Comparison of ENCODE assay signal across 11 cellular contexts in the genomic region with DNA sequence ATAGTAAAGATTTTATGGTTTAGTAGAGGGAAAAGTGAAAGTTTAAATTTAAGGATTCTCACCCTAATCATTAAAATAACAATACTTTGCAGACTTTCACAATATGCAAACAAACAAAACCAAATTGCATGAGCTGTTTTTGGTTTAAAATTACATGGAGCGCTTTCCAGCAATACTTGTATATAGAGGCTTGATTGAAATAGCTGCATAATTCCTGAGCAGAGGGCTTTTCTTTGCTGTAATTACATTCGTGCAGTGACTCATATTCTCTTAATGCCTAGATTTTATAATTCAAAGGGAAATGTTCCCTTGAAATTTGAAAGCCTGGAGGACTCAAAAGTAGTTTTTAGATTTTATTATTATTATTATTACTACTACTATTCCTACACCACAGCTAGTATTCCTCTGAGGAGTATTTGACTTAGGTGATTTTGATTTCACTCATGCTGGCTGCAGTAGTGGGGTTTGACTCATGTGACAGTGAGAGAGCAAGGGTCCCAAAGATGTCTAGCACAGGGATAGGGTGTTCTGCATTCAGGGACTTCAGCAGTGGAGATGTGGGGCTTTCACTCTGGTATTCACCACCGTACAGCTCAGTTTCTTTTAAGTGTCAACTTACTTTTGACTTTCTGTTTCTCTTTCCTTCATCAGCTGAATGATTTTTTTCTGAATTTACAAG.
A peak's percentile ranks its signal among the peaks of the same experiment; 100 is the strongest.
DNase-seq lines count a peak whose midpoint lies in the region; ATAC-seq, FAIRE-seq and TF ChIP-seq lines count a peak whose summit lies in the region.
"Had no signal": no experiment of that assay in that cellular context is flagged by ENCODE, and none has a peak within 500 bp of the region (broad histone marks: within the 10 kb centered on the region; RNA-seq: fewer than 3 reads in every experiment).

No MANE protein-coding gene starts in this region.

- H3K4me3 Mint-ChIP-seq in CD4-positive, alpha-beta T cell = no peak overlapping the region

- POLR2A ChIA-PET in GM10248 (lab: Yijun Ruan, JAX) = no interaction called here
- POLR2A ChIA-PET in CD4-positive, alpha-beta T cell (lab: Charles Lee) = no interaction called here

- CTCF ChIA-PET in GM10248 (lab: Yijun Ruan, JAX) = interaction anchor here (1.0 to 2.4 kb wide), 10 partner anchors 10 to 43 kb away, joined by 3 to 9 read pairs (median 4); no protein-coding TSS in a partner anchor
- CTCF ChIA-PET in CD4-positive, alpha-beta T cell (lab: Charles Lee) = interaction anchor here (0.6 kb wide), 1 partner anchor 10 kb away, joined by 3 read pairs; no protein-coding TSS in a partner anchor

- H3K4me3 ChIP-seq in pancreas = no peak overlapping the region

- H3K27ac ChIP-seq in pancreas = no peak overlapping the region
- no peak overlapping the region for H3K27ac ChIP-seq in CD4-positive, alpha-beta T cell (ENCODE audit: low read depth, low read length)

- WGBS in pancreas, 2 donors = 71 to 77% methylated on average over 3 of the region's 3 CpGs

- H3K36me3 ChIP-seq in pancreas = no peaks in the 10 kb centered on the region

- no peaks in the 10 kb centered on the region for H3K4me1 ChIP-seq in pancreas

- TF ChIP-seq CTCF in GM10248 (IDR thresholded peaks at IDR 0.05; ENCODE audit: control extremely low read depth, extremely low read depth, low read depth, missing control alignments) (no peak), pancreas (IDR thresholded peaks at IDR 0.05) (no peak)
- no peak for TF ChIP-seq CTCF in CD4-positive, alpha-beta T cell (IDR thresholded peaks at IDR 0.05)

- no peaks in the 10 kb centered on the region for H3K4me1 Mint-ChIP-seq in CD4-positive, alpha-beta T cell (ENCODE audit: low read depth)

- H3K27me3 ChIP-seq in pancreas = no peaks in the 10 kb centered on the region
- H3K27me3 ChIP-seq in CD4-positive, alpha-beta T cell (ENCODE audit: control insufficient read depth, insufficient read depth, low read length) = no peaks in the 10 kb centered on the region

- ATAC-seq in HG02571 (IDR thresholded peaks at IDR 0.05; ENCODE audit: unreplicated experiment) = peak; percentile 87
- peak; percentile 89 for ATAC-seq in HG03432 (IDR thresholded peaks at IDR 0.05; ENCODE audit: unreplicated experiment)
- ATAC-seq in pancreas = no peak
- no peak for ATAC-seq in CD4-positive, alpha-beta T cell (ENCODE audit: poor library complexity)

- no peaks in the 10 kb centered on the region for H3K9me3 ChIP-seq in pancreas
- no peaks in the 10 kb centered on the region for H3K9me3 ChIP-seq in CD4-positive, alpha-beta T cell (ENCODE audit: control insufficient read depth, low read length)

- no peaks in the 10 kb centered on the region for H3K9me3 Mint-ChIP-seq in CD4-positive, alpha-beta T cell

- peaks cover 11% of the 10 kb centered on the region for H3K36me3 Mint-ChIP-seq in CD4-positive, alpha-beta T cell (ENCODE audit: low read depth)

- peak; percentile 23 for DNase-seq in GM10248 (ENCODE audit: extremely low spot score)
- DNase-seq in GM19239 (ENCODE audit: insufficient read length, low spot score) = peak; percentile 7
- DNase-seq in pancreas = no peak
- no peak for DNase-seq in CD4-positive, alpha-beta T cell
- DNase-seq in HK-2 (ENCODE audit: unreplicated experiment) = no peak
- no peak for DNase-seq in NCI-H2171 (lab: John Stamatoyannopoulos, UW)
- DNase-seq: activated effector memory CD4-positive, alpha-beta T cell treated with anti-CD3 and anti-CD28 coated beads, Interleukin-2, amount 50 U/mL, for 16 hours; AML-193; cortex of kidney had no signal

- no peak overlapping the region for H3K27ac Mint-ChIP-seq in CD4-positive, alpha-beta T cell

- intact Hi-C loops in pancreas (cut with DNase I) = no loop called here
- intact Hi-C loops in CD4-positive, alpha-beta T cell (cut with DNase I, micrococcal nuclease) = no loop called here

- FAIRE-seq in GM19239 (lab: Jason Lieb, UNC) (peak; percentile 83), pancreas (lab: Jason Lieb, UNC) (no peak)

- H3K27me3 Mint-ChIP-seq in CD4-positive, alpha-beta T cell = peaks cover 3% of the 10 kb centered on the region

Comparison
In these comparisons a context has a peak if more than half of its experiments do, and no peak if none do; other contexts are left out.
1. DNase-seq: peak in GM10248 (single experiment) and GM19239 (single experiment); none in pancreas (0 of 6), CD4-positive, alpha-beta T cell (0 of 10), HK-2 (single experiment) and NCI-H2171 (single experiment).
2. ATAC-seq: peak in HG02571 (single experiment) and HG03432 (single experiment); none in pancreas (0 of 4) and CD4-positive, alpha-beta T cell (single experiment).